ENCODE assay signal across 24 cellular contexts in the genomic region with DNA sequence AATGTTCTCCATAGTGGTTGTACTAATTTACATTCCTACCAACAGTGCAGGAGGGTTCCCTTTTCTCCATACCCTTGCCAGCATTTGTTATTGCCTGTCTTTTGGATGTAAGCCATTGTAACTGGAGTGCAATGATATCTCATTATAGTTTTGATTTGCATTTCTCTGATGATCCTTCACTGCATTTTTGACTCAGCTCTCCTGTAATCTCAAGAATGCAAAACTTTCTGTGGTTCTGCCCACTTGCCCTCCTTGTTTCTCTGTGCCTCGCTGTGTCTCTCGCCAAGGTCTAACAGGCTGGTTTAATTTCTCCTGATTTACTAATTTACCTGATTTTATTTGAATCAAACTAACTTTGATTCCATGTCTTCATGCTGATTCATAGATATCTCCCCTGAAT.
"Had no signal": no experiment of that assay in that cellular context is flagged by ENCODE, and none has a peak within 500 bp of the region (broad histone marks: within the 10 kb centered on the region; RNA-seq: fewer than 3 reads in every experiment).

No MANE protein-coding gene starts in this region.

- H3K36me3 ChIP-seq: colonic mucosa, gastrocnemius medialis, neutrophil, right atrium auricular region, tibial artery had no signal

- H3K4me3 ChIP-seq: colonic mucosa, gastrocnemius medialis, hepatocyte, left ventricle myocardium inferior, lung, mucosa of descending colon, right atrium auricular region, smooth muscle cell, testis, tibial artery had no signal

- H3K27me3 ChIP-seq: colonic mucosa, gastrocnemius medialis, hepatocyte, neutrophil, right atrium auricular region, testis, tibial artery had no signal

- H3K4me1 ChIP-seq: colonic mucosa, gastrocnemius medialis, parathyroid adenoma, right atrium auricular region, testis, tibial artery had no signal

- H3K9me3 ChIP-seq: colonic mucosa, gastrocnemius medialis, left ventricle myocardium inferior, mucosa of descending colon, neutrophil, right atrium auricular region, testis, tibial artery had no signal

- H3K27ac ChIP-seq: colonic mucosa, epithelial cell of prostate, gastrocnemius medialis, hepatocyte, left ventricle myocardium inferior, neutrophil, parathyroid adenoma, testis, tibial artery had no signal

- DNase-seq: colonic mucosa; effector CD8-positive, alpha-beta T cell; endodermal cell; foreskin fibroblast; gastrocnemius medialis; head of caudate nucleus; left colon; left ventricle myocardium inferior; mucosa of descending colon; naive B cell; stimulated activated CD4-positive, alpha-beta T cell treated with anti-CD3 and anti-CD28 coated beads, Interleukin-12 subunit alpha, Interleukin-12 subunit beta, amount 100 ng/mL, for 4 hours; stimulated activated CD4-positive, alpha-beta T cell treated with anti-CD3 and anti-CD28 coated beads, Interleukin-2, amount 100 ng/mL, for 24 hours; stimulated activated CD4-positive, alpha-beta T cell treated with anti-CD3 and anti-CD28 coated beads, Interleukin-4, amount 100 ng/mL, for 24 hours; stimulated activated naive CD8-positive, alpha-beta T cell treated with anti-CD3 and anti-CD28 coated beads, Interleukin-15, Interleukin-2, amounts not matched to agents 100 U/mL and 50 U/mL, for 24 hours; substantia nigra; testis; tibial artery had no signal
